In the genomic region with DNA sequence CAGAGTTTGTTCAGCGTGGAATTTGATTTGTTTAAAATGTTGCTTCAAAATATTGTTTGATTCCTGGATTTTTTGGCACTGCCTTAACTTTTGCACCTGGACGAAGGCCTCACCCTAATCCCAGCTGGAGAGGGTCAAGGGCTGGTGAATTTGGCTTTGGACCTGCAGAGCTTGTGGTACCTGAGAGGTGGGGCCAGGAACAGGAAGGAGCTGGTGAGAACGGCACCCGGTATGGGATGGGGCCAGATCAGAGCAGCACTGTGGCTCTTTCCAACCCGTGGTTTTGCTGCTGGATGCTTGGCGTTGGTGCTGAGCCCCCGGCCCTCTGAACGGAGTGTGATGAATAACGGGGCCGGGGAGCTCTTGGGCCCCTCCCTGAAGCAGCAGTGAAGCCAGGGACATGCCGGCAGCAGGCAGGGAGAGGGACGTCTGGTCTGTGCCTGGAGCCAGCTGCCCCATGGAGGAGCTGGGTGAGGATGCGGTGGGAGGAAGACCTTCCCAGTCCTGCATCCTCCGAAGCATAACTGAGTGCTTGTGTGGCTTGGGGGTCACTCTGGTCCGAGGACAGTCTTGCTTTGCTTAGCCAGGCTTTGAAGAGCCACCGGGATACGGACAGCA, we compare ENCODE assay signal across 16 cellular contexts.
A peak's percentile ranks its signal among the peaks of the same experiment; 100 is the strongest.
DNase-seq lines count a peak whose midpoint lies in the region; ATAC-seq and TF ChIP-seq lines count a peak whose summit lies in the region.
"Had no signal": no experiment of that assay in that cellular context is flagged by ENCODE, and none has a peak within 500 bp of the region (broad histone marks: within the 10 kb centered on the region; RNA-seq: fewer than 3 reads in every experiment).

No MANE protein-coding gene starts in this region.

- H3K27me3 Mint-ChIP-seq in activated CD8-positive, alpha-beta T cell treated with anti-CD3 and anti-CD28 coated beads, Interleukin-2, amount 10 ng/mL, durations not matched to agents 7 days and 5 days (ENCODE audit: low read depth): no peaks in the 10 kb centered on the region
- H3K27me3 Mint-ChIP-seq in activated CD8-positive, alpha-beta T cell treated with anti-CD3 and anti-CD28 coated beads for 36 hours: no peaks in the 10 kb centered on the region

- H3K4me1 ChIP-seq in rectal smooth muscle tissue (ENCODE audit: control insufficient read depth, insufficient read depth, low read length) (peaks cover 37% of the 10 kb centered on the region), uterus (peaks cover 12 to 19% of the 10 kb centered on the region in 2 donors)

- in situ Hi-C loops in G401 (cut with HindIII; ENCODE audit: low sequenced_read_pairs): no loop called here

- peaks cover 2% of the 10 kb centered on the region for H3K36me3 ChIP-seq in rectal smooth muscle tissue (ENCODE audit: control insufficient read depth, insufficient read depth, low read length)
- H3K36me3 ChIP-seq in uterus: no peaks in the 10 kb centered on the region
- H3K36me3 ChIP-seq: cardiac muscle cell had no signal

- TF ChIP-seq CTCF in activated CD8-positive, alpha-beta T cell treated with anti-CD3 and anti-CD28 coated beads for 36 hours (IDR thresholded peaks at IDR 0.05): no peak
- TF ChIP-seq CTCF in coronary artery (IDR thresholded peaks at IDR 0.05) (no peak), uterus (IDR thresholded peaks at IDR 0.05) (no peak)

- CTCF ChIA-PET in activated CD8-positive, alpha-beta T cell treated with anti-CD3 and anti-CD28 coated beads, Interleukin-2, amount 10 ng/mL, durations not matched to agents 7 days and 5 days (lab: Charles Lee): interaction anchor here (1.3 to 2.1 kb wide), 4 partner anchors 11 to 78 kb away, joined by 3 to 8 read pairs (median 6); no protein-coding TSS in a partner anchor
- CTCF ChIA-PET in activated CD8-positive, alpha-beta T cell treated with anti-CD3 and anti-CD28 coated beads for 36 hours (lab: Charles Lee): interaction anchor here (1.5 to 13.5 kb wide), 4 partner anchors 9 to 85 kb away, joined by 4 to 124 read pairs (median 7); no protein-coding TSS in a partner anchor

- no peaks in the 10 kb centered on the region for H3K9me3 Mint-ChIP-seq in activated CD8-positive, alpha-beta T cell treated with anti-CD3 and anti-CD28 coated beads, Interleukin-2, amount 10 ng/mL, durations not matched to agents 7 days and 5 days (ENCODE audit: insufficient read depth)
- no peaks in the 10 kb centered on the region for H3K9me3 Mint-ChIP-seq in activated CD8-positive, alpha-beta T cell treated with anti-CD3 and anti-CD28 coated beads for 36 hours

- TF ChIP-seq POLR2A in uterus (IDR thresholded peaks at IDR 0.05): no peak

- H3K9ac ChIP-seq in rectal smooth muscle tissue (ENCODE audit: low read length): no peak overlapping the region

- no peak for ATAC-seq in activated CD8-positive, alpha-beta T cell treated with anti-CD3 and anti-CD28 coated beads, Interleukin-2, amount 10 ng/mL, durations not matched to agents 7 days and 5 days
- no peak for ATAC-seq in activated CD8-positive, alpha-beta T cell treated with anti-CD3 and anti-CD28 coated beads for 36 hours
- peak; percentile 56 for ATAC-seq in esophagus mucosa
- ATAC-seq: right cardiac atrium had no signal

- H3K27me3 ChIP-seq in rectal smooth muscle tissue (ENCODE audit: control insufficient read depth, insufficient read depth, low read length): no peaks in the 10 kb centered on the region
- no peaks in the 10 kb centered on the region for H3K27me3 ChIP-seq in uterus
- H3K27me3 ChIP-seq: cardiac muscle cell had no signal

- no peak overlapping the region for H3K4me3 ChIP-seq in rectal smooth muscle tissue (ENCODE audit: low read length)
- no peak overlapping the region for H3K4me3 ChIP-seq in coronary artery
- H3K4me3 ChIP-seq in uterus: no peak overlapping the region
- H3K4me3 ChIP-seq: cardiac muscle cell had no signal

- peaks cover 79% of the 10 kb centered on the region for H3K4me1 Mint-ChIP-seq in activated CD8-positive, alpha-beta T cell treated with anti-CD3 and anti-CD28 coated beads, Interleukin-2, amount 10 ng/mL, durations not matched to agents 7 days and 5 days (ENCODE audit: low read depth)
- peaks cover 54% of the 10 kb centered on the region for H3K4me1 Mint-ChIP-seq in activated CD8-positive, alpha-beta T cell treated with anti-CD3 and anti-CD28 coated beads for 36 hours (ENCODE audit: low read depth)

- peak overlapping the region; percentile 11 for H3K27ac ChIP-seq in rectal smooth muscle tissue (ENCODE audit: low read depth, low read length)
- no peak overlapping the region for H3K27ac ChIP-seq in coronary artery
- no peak overlapping the region for H3K27ac ChIP-seq in uterus
- H3K27ac ChIP-seq: cardiac muscle cell, WERI-Rb-1 had no signal

- intact Hi-C loops in activated CD8-positive, alpha-beta T cell treated with anti-CD3 and anti-CD28 coated beads for 36 hours (cut with micrococcal nuclease): no loop called here
- intact Hi-C loops in uterus (cut with DNase I; ENCODE audit: low total_unique reads): no loop called here

- H3K4me3 Mint-ChIP-seq in activated CD8-positive, alpha-beta T cell treated with anti-CD3 and anti-CD28 coated beads, Interleukin-2, amount 10 ng/mL, durations not matched to agents 7 days and 5 days: no peak overlapping the region
- H3K4me3 Mint-ChIP-seq in activated CD8-positive, alpha-beta T cell treated with anti-CD3 and anti-CD28 coated beads for 36 hours: no peak overlapping the region
- H3K4me3 Mint-ChIP-seq: mesothelial cell of epicardium had no signal

- no peaks in the 10 kb centered on the region for H3K9me3 ChIP-seq in uterus

- peak overlapping the region; percentile 11 for H3K27ac Mint-ChIP-seq in activated CD8-positive, alpha-beta T cell treated with anti-CD3 and anti-CD28 coated beads, Interleukin-2, amount 10 ng/mL, durations not matched to agents 7 days and 5 days
- no peak overlapping the region for H3K27ac Mint-ChIP-seq in activated CD8-positive, alpha-beta T cell treated with anti-CD3 and anti-CD28 coated beads for 36 hours
- H3K27ac Mint-ChIP-seq: mesothelial cell of epicardium had no signal

- POLR2A ChIA-PET in activated CD8-positive, alpha-beta T cell treated with anti-CD3 and anti-CD28 coated beads, Interleukin-2, amount 10 ng/mL, durations not matched to agents 7 days and 5 days (lab: Charles Lee): interaction anchor here (1.2 kb wide), 1 partner anchor 9 kb away, joined by 3 read pairs; no protein-coding TSS in a partner anchor
- POLR2A ChIA-PET in activated CD8-positive, alpha-beta T cell treated with anti-CD3 and anti-CD28 coated beads for 36 hours (lab: Charles Lee): interaction anchor here (0.9 to 3.9 kb wide), 6 partner anchors 8 to 76 kb away, joined by 3 to 17 read pairs (median 4); no protein-coding TSS in a partner anchor

- peaks cover 58% of the 10 kb centered on the region for H3K36me3 Mint-ChIP-seq in activated CD8-positive, alpha-beta T cell treated with anti-CD3 and anti-CD28 coated beads, Interleukin-2, amount 10 ng/mL, durations not matched to agents 7 days and 5 days (ENCODE audit: low read depth)
- peaks cover 14% of the 10 kb centered on the region for H3K36me3 Mint-ChIP-seq in activated CD8-positive, alpha-beta T cell treated with anti-CD3 and anti-CD28 coated beads for 36 hours (ENCODE audit: low read depth)

- no peak for DNase-seq in activated CD8-positive, alpha-beta T cell treated with anti-CD3 and anti-CD28 coated beads, Interleukin-2, amount 10 ng/mL, durations not matched to agents 7 days and 5 days
- no peak for DNase-seq in activated CD8-positive, alpha-beta T cell treated with anti-CD3 and anti-CD28 coated beads for 36 hours
- DNase-seq in G401 (ENCODE audit: low spot score): peak; percentile 67
- DNase-seq in coronary artery (ENCODE audit: low spot score): no peak
- no peak for DNase-seq in NCI-H128 (lab: John Stamatoyannopoulos, UW; ENCODE audit: unreplicated experiment)
- no peak for DNase-seq in uterus
- DNase-seq: activated CD8-positive, alpha-beta memory T cell treated with anti-CD3 and anti-CD28 coated beads, Interleukin-2, amount 50 U/mL, for 4 hours; NCI-H146; NK-92 treated with Interleukin-12 subunit alpha and Interleukin-12 subunit beta, amount 100 ng/mL, for 24 hours; right cardiac atrium; RPMI8226; WERI-Rb-1 had no signal
